Comparison of ENCODE assay signal across 8 cellular contexts in genomic region chr9:88173378-88173999, GRCh38. TPM values are rescaled to one million over a fixed set of nuclear protein-coding genes. Genes with fewer than 3 reads are reported as not detected.
DNase-seq lines count a peak whose midpoint lies in the region; ATAC-seq and TF ChIP-seq lines count a peak whose summit lies in the region.

No MANE protein-coding gene starts in this region.

- peak; percentile 60 for TF ChIP-seq CTCF in GM12872 (IDR thresholded peaks at IDR 0.05; ENCODE audit: insufficient read depth, low read depth, low read length)
- TF ChIP-seq CTCF in fibroblast of mammary gland (conservative IDR thresholded peaks at IDR 0.05; ENCODE audit: control insufficient read depth, insufficient read depth, low read depth, low read length), result peak; percentile 93

- H3K4me3 ChIP-seq in fibroblast of mammary gland (ENCODE audit: control insufficient read depth, low read depth, low read length), result no peak overlapping the region

- DNase-seq in A172 (ENCODE audit: low spot score) (peak; percentile 88), NCI-H82 treated with DMSO at 0.1 percent for 48 hours (lab: John Stamatoyannopoulos, UW; ENCODE audit: unreplicated experiment) (peak; percentile 20), fibroblast of mammary gland (ENCODE audit: low read depth) (peak; percentile 81), pulmonary artery endothelial cell (ENCODE audit: low read depth, low spot score) (peak; percentile 44)
- peak in 2 of 3 experiments; percentile 1 to 5 for DNase-seq in activated CD8-positive, alpha-beta memory T cell treated with anti-CD3 and anti-CD28 coated beads for 48 hours (ENCODE audit: low read depth in 2 of 3, low spot score in 2 of 3)

- ATAC-seq in GM21423 (IDR thresholded peaks at IDR 0.05; ENCODE audit: unreplicated experiment), result no peak
- ATAC-seq in GM21390 (IDR thresholded peaks at IDR 0.05; ENCODE audit: unreplicated experiment), result no peak

RNA-seq across cellular contexts. Expression of gene SPATA31C2, which starts 35.2 kb away (rescaled TPM):
- total RNA-seq in A172 (2014; rRNA removed; shearing (Covaris generic)), result not detected in 2 replicates
- not detected in 2 replicates for total RNA-seq in pulmonary artery endothelial cell

Comparison
In these comparisons a context has a peak if more than half of its experiments do, and no peak if none do; other contexts are left out.
1. DNase-seq: peak in every context shown above with its lines; median percentile 88 in A172; 81 in fibroblast of mammary gland; 44 in pulmonary artery endothelial cell; 20 in NCI-H82 treated with DMSO at 0.1 percent for 48 hours; 3 in activated CD8-positive, alpha-beta memory T cell treated with anti-CD3 and anti-CD28 coated beads for 48 hours.